ENCODE assay signal across 1 cellular context in the genomic region with DNA sequence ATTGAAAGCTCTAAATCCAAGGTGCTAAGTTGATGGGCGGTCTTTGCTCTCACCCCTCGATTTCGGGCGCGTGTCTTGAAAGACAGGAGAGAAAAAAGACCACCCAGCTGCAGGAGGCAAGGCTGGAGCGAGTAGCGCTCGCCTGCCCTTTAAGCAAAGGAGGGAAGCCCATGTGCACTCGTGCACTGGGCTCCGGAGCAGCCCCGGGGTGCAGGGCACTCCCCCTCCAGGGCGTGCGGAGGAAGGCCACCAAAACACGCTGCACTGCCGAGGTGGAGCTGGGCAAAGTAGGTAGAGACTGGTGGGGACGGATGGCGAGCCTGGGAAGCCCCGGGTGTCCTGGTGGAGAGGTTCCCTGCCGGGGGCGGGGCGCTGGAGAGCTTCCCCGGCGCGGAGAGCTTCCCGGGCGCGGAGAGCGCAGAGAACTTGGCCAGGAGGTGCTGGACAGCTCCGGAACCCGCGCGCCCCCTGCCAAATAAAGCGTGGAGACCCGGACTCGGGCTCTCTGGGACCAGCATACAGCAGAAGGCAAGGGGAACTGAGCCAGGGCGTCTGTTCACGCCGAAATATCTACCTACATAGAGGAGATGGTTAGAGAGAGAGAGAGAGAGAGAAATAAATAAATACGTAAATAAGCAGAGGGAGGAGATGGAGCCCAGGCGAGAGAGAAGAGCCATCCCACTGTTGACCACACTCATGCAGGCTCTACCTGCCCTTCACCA.
TF ChIP-seq lines count a peak whose summit lies in the region.

No MANE protein-coding gene starts in this region.

TF ChIP-seq in GM23338, 12 proteins besides CTCF, POLR2A, EP300 and RAD21 (continued from another document):
- TF ChIP-seq, protein P1, sequence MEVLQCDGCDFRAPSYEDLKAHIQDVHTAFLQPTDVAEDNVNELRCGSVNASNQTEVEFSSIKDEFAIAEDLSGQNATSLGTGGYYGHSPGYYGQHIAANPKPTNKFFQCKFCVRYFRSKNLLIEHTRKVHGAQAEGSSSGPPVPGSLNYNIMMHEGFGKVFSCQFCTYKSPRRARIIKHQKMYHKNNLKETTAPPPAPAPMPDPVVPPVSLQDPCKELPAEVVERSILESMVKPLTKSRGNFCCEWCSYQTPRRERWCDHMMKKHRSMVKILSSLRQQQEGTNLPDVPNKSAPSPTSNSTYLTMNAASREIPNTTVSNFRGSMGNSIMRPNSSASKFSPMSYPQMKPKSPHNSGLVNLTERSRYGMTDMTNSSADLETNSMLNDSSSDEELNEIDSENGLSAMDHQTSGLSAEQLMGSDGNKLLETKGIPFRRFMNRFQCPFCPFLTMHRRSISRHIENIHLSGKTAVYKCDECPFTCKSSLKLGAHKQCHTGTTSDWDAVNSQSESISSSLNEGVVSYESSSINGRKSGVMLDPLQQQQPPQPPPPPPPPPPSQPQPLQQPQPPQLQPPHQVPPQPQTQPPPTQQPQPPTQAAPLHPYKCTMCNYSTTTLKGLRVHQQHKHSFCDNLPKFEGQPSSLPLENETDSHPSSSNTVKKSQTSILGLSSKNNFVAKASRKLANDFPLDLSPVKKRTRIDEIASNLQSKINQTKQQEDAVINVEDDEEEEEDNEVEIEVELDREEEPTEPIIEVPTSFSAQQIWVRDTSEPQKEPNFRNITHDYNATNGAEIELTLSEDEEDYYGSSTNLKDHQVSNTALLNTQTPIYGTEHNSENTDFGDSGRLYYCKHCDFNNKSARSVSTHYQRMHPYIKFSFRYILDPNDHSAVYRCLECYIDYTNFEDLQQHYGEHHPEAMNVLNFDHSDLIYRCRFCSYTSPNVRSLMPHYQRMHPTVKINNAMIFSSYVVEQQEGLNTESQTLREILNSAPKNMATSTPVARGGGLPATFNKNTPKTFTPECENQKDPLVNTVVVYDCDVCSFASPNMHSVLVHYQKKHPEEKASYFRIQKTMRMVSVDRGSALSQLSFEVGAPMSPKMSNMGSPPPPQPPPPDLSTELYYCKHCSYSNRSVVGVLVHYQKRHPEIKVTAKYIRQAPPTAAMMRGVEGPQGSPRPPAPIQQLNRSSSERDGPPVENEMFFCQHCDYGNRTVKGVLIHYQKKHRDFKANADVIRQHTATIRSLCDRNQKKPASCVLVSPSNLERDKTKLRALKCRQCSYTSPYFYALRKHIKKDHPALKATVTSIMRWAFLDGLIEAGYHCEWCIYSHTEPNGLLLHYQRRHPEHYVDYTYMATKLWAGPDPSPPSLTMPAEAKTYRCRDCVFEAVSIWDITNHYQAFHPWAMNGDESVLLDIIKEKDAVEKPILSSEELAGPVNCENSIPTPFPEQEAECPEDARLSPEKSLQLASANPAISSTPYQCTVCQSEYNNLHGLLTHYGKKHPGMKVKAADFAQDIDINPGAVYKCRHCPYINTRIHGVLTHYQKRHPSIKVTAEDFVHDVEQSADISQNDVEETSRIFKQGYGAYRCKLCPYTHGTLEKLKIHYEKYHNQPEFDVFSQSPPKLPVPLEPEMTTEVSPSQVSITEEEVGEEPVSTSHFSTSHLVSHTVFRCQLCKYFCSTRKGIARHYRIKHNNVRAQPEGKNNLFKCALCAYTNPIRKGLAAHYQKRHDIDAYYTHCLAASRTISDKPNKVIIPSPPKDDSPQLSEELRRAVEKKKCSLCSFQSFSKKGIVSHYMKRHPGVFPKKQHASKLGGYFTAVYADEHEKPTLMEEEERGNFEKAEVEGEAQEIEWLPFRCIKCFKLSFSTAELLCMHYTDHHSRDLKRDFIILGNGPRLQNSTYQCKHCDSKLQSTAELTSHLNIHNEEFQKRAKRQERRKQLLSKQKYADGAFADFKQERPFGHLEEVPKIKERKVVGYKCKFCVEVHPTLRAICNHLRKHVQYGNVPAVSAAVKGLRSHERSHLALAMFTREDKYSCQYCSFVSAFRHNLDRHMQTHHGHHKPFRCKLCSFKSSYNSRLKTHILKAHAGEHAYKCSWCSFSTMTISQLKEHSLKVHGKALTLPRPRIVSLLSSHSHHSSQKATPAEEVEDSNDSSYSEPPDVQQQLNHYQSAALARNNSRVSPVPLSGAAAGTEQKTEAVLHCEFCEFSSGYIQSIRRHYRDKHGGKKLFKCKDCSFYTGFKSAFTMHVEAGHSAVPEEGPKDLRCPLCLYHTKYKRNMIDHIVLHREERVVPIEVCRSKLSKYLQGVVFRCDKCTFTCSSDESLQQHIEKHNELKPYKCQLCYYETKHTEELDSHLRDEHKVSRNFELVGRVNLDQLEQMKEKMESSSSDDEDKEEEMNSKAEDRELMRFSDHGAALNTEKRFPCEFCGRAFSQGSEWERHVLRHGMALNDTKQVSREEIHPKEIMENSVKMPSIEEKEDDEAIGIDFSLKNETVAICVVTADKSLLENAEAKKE (CRISPR knock-in tag; IDR thresholded peaks at IDR 0.05): peak; percentile 60; the same call in 1 of the 2 replicates
- no peak for TF ChIP-seq POLR2AphosphoS5 (IDR thresholded peaks at IDR 0.05; ENCODE audit: low read depth)
- TF ChIP-seq, protein P2, sequence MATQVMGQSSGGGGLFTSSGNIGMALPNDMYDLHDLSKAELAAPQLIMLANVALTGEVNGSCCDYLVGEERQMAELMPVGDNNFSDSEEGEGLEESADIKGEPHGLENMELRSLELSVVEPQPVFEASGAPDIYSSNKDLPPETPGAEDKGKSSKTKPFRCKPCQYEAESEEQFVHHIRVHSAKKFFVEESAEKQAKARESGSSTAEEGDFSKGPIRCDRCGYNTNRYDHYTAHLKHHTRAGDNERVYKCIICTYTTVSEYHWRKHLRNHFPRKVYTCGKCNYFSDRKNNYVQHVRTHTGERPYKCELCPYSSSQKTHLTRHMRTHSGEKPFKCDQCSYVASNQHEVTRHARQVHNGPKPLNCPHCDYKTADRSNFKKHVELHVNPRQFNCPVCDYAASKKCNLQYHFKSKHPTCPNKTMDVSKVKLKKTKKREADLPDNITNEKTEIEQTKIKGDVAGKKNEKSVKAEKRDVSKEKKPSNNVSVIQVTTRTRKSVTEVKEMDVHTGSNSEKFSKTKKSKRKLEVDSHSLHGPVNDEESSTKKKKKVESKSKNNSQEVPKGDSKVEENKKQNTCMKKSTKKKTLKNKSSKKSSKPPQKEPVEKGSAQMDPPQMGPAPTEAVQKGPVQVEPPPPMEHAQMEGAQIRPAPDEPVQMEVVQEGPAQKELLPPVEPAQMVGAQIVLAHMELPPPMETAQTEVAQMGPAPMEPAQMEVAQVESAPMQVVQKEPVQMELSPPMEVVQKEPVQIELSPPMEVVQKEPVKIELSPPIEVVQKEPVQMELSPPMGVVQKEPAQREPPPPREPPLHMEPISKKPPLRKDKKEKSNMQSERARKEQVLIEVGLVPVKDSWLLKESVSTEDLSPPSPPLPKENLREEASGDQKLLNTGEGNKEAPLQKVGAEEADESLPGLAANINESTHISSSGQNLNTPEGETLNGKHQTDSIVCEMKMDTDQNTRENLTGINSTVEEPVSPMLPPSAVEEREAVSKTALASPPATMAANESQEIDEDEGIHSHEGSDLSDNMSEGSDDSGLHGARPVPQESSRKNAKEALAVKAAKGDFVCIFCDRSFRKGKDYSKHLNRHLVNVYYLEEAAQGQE (IDR thresholded peaks at IDR 0.05; ENCODE audit: unreplicated experiment): peak; percentile 84
